In genomic region chr7:35202353-35202752, GRCh38 we compare ENCODE assay signal across 14 cellular contexts. TPM values are rescaled to one million over a fixed set of nuclear protein-coding genes. Genes with fewer than 3 reads are reported as not detected.
DNase-seq lines count a peak whose midpoint lies in the region; ATAC-seq and TF ChIP-seq lines count a peak whose summit lies in the region.
"Not testable (repeated sequence)": the region's sequence is repeated elsewhere in the genome, so short reads cannot be mapped to it uniquely, and the experiment has no call there.
"Had no signal": no experiment of that assay in that cellular context is flagged by ENCODE, and none has a peak within 500 bp of the region (broad histone marks: within the 10 kb centered on the region; RNA-seq: fewer than 3 reads in every experiment).

No MANE protein-coding gene starts in this region.

- H2BK5ac ChIP-seq in mesendoderm (ENCODE audit: low read length); trophoblast cell (ENCODE audit: low read depth, low read length, poor library complexity): not testable (repeated sequence)

- H3K4me2 ChIP-seq in mesendoderm (ENCODE audit: low read length); trophoblast cell (ENCODE audit: low read length): not testable (repeated sequence)

- not testable (repeated sequence) for H3K4ac ChIP-seq in mesendoderm (ENCODE audit: low read depth, low read length); trophoblast cell (ENCODE audit: low read depth, low read length)

- H4K91ac ChIP-seq in trophoblast cell (ENCODE audit: low read depth, low read length): not testable (repeated sequence)

- H3K18ac ChIP-seq in mesendoderm (ENCODE audit: low read length); trophoblast cell (ENCODE audit: low read length): not testable (repeated sequence)

- ATAC-seq in Right ventricle myocardium inferior (peak; percentile 47), heart right ventricle (peak in 6 of 8 donors; percentile 38 to 65 (median 47)), right cardiac atrium (peak; percentile 15 to 30)

- H3K27ac ChIP-seq in cardiac muscle cell (peak overlapping the region; percentile 76), heart right ventricle (peak overlapping the region in 2 of 10 donors; percentile 31 to 58), left ventricle myocardium inferior (replicated peaks) (peak overlapping the region; percentile 59)
- H3K27ac ChIP-seq in right cardiac atrium (ENCODE audit: low read length); mesendoderm (ENCODE audit: low read depth, low read length); trophoblast cell (ENCODE audit: low read depth, low read length): not testable (repeated sequence)

- not testable (repeated sequence) for H3K4me3 ChIP-seq in cardiac muscle cell; heart right ventricle; left ventricle myocardium inferior; right cardiac atrium (ENCODE audit: low read length); mesendoderm (ENCODE audit: low read length); trophoblast cell (ENCODE audit: low read depth, low read length)

- intact Hi-C loops in Right ventricle myocardium inferior (cut with DNase I); left ventricle myocardium inferior (cut with micrococcal nuclease); right cardiac atrium (cut with DNase I): not testable (repeated sequence)
- intact Hi-C loops in heart right ventricle (cut with DNase I): loop anchor here in 1 of 10 donors (10.0 kb wide), 1 partner anchor 222 kb away; no protein-coding TSS in a partner anchor

- not testable (repeated sequence) for H3K9me3 ChIP-seq in cardiac muscle cell (ENCODE audit: low read depth); heart right ventricle; left ventricle myocardium inferior (replicated peaks); right cardiac atrium (ENCODE audit: control insufficient read depth, low read length); trophoblast cell (ENCODE audit: insufficient read depth, low read depth, low read length)

- not testable (repeated sequence) for H4K8ac ChIP-seq in mesendoderm (ENCODE audit: low read depth, low read length); trophoblast cell (ENCODE audit: low read depth, low read length)

- 39 to 56% methylated on average over 6 of the region's 6 CpGs for WGBS in heart right ventricle, 2 donors
- 53% methylated on average over 6 of the region's 6 CpGs for WGBS in right cardiac atrium
- WGBS in mesendoderm (ENCODE audit: extremely low coverage, insufficient coverage, low lambda C conversion rate): no CpG with 5 or more reads among the region's 6 CpGs
- no CpG with 5 or more reads among the region's 6 CpGs for WGBS in trophoblast cell (ENCODE audit: extremely low coverage, insufficient coverage, insufficient read length)

- not testable (repeated sequence) for H4K12ac ChIP-seq in trophoblast cell (ENCODE audit: low read depth, low read length)

- not testable (repeated sequence) for H3K4me1 ChIP-seq in cardiac muscle cell (ENCODE audit: low read depth); right cardiac atrium (ENCODE audit: control insufficient read depth, insufficient read depth, low read length); mesendoderm (ENCODE audit: control insufficient read depth, low read depth, low read length); trophoblast cell (ENCODE audit: control insufficient read depth in 1 of 2, insufficient read depth in 2 of 2, low read length in 2 of 2)
- H3K4me1 ChIP-seq in heart right ventricle (peaks cover 0 to 60% (median 4%) of the 10 kb centered on the region in 9 donors), left ventricle myocardium inferior (peaks cover 53% of the 10 kb centered on the region)

- not testable (repeated sequence) for H3K9ac ChIP-seq in mesendoderm (ENCODE audit: low read length); trophoblast cell (ENCODE audit: low read length)

- H2BK120ac ChIP-seq in mesendoderm (ENCODE audit: low read depth, low read length); trophoblast cell (ENCODE audit: insufficient read depth, low read length, poor library complexity): not testable (repeated sequence)

- not testable (repeated sequence) for H3K79me1 ChIP-seq in mesendoderm (ENCODE audit: low read length); trophoblast cell (ENCODE audit: low read length)

- DNase-seq in ELF-1 (ENCODE audit: low read depth, low spot score) (peak; percentile 5), right cardiac atrium (peak in 1 of 3 donors; percentile 18), mesendoderm (peak; percentile 35), trophoblast cell (peak; percentile 24 to 66)
- not testable (repeated sequence) for DNase-seq in Right ventricle myocardium inferior (ENCODE audit: missing footprints); cardiac muscle cell (ENCODE audit: low read depth in 1 of 2, low spot score in 1 of 2); heart right ventricle; left ventricle myocardium inferior

- H3K14ac ChIP-seq in trophoblast cell (ENCODE audit: low read length): not testable (repeated sequence)

- not testable (repeated sequence) for H3K56ac ChIP-seq in mesendoderm (ENCODE audit: low read length)

- not testable (repeated sequence) for H3K79me2 ChIP-seq in mesendoderm (ENCODE audit: control insufficient read depth, insufficient read depth, low read length); trophoblast cell (ENCODE audit: control insufficient read depth, insufficient read depth, low read length, poor library complexity)

- H2BK15ac ChIP-seq in mesendoderm (replicated peaks; ENCODE audit: low read depth): not testable (repeated sequence)

- peaks cover 44% of the 10 kb centered on the region for H3K36me3 ChIP-seq in cardiac muscle cell
- peaks cover 0 to 27% (median 0%) of the 10 kb centered on the region in 9 donors for H3K36me3 ChIP-seq in heart right ventricle
- peaks cover 19% of the 10 kb centered on the region for H3K36me3 ChIP-seq in left ventricle myocardium inferior
- H3K36me3 ChIP-seq in mesendoderm (ENCODE audit: control insufficient read depth, insufficient read depth, low read length); trophoblast cell (ENCODE audit: control insufficient read depth in 1 of 2, insufficient read depth in 2 of 2, low read length in 2 of 2): not testable (repeated sequence)

- not testable (repeated sequence) for H4K5ac ChIP-seq in mesendoderm (ENCODE audit: low read length)

- H2AK5ac ChIP-seq in mesendoderm (ENCODE audit: low read length); trophoblast cell (ENCODE audit: low read length): not testable (repeated sequence)

- H3K27me3 ChIP-seq in cardiac muscle cell; heart right ventricle; left ventricle myocardium inferior (ENCODE audit: low read depth); right cardiac atrium (ENCODE audit: control insufficient read depth, insufficient read depth); mesendoderm (ENCODE audit: insufficient read depth, low read length, poor library complexity); trophoblast cell (ENCODE audit: insufficient read depth, low read length): not testable (repeated sequence)

- H2AFZ ChIP-seq in trophoblast cell (ENCODE audit: insufficient read depth, low read length, poor library complexity): not testable (repeated sequence)

- not testable (repeated sequence) for TF ChIP-seq CTCF in cardiac muscle cell (IDR thresholded peaks at IDR 0.05; ENCODE audit: low read depth, low read length); heart right ventricle (IDR thresholded peaks at IDR 0.05); left ventricle myocardium inferior (IDR thresholded peaks at IDR 0.05; ENCODE audit: borderline replicate concordance)

- H2BK12ac ChIP-seq in trophoblast cell (ENCODE audit: low read length): not testable (repeated sequence)

- not testable (repeated sequence) for H3K23ac ChIP-seq in mesendoderm (ENCODE audit: low read length); trophoblast cell (ENCODE audit: low read length)

RNA-seq across cellular contexts. Expression of gene TBX20, which starts 51.5 kb away (rescaled TPM):
- total RNA-seq in Right ventricle myocardium inferior (138 TPM), cardiac muscle cell (240 and 482 TPM in 2 replicates), heart right ventricle (100 to 1,000 TPM in 8 of 10 donors, 10 to 100 TPM in 2; 94.6 to 186 (median 114) TPM), left ventricle myocardium inferior (83.9 TPM), right cardiac atrium (100 to 1,000 TPM; 180 to 254 (median 236) TPM)
- polyA plus RNA-seq in cardiac muscle cell (25.0 and 40.1 TPM in 2 replicates), heart right ventricle (1 to 10 TPM; 3.5 to 5.4 TPM), right cardiac atrium (14.8 TPM)
- 0.15 TPM for polyA plus RNA-seq in mesendoderm (2013, experiment 1 of 2)
- 0.21 TPM for polyA plus RNA-seq in mesendoderm (2013, experiment 2 of 2)
- polyA plus RNA-seq in trophoblast cell (2013): 8.2 and 8.9 TPM in 2 replicates
- total RNA-seq: CD4-positive, alpha-beta memory T cell; CD8-positive, alpha-beta memory T cell; G401; GM12878 had no signal
- polyA plus RNA-seq: AG04450; CD14-positive monocyte; CD4-positive, alpha-beta memory T cell; CD8-positive, alpha-beta memory T cell; GM12878 had no signal
